ENCODE assay signal across 8 cellular contexts in the genomic region with DNA sequence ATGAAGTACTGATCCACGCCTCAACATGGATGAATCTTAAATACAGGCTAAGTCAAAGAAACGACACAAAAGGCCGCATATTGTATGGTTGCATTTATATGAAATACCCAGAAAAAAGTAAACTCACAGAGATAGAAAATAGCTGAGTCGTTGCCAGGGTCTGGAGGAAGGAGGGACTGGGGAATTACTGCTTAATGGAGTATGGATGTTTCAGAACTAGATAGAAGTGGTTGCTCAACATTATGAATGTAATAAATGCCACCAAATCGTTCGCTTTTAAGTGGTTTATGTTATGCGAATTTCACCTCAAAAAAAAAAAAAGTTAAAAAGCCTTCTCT. TPM values are rescaled to one million over a fixed set of nuclear protein-coding genes. Genes with fewer than 3 reads are reported as not detected.
DNase-seq lines count a peak whose midpoint lies in the region; ATAC-seq and TF ChIP-seq lines count a peak whose summit lies in the region.

No MANE protein-coding gene starts in this region.

- peaks cover 34% of the 10 kb centered on the region for H3K4me1 Mint-ChIP-seq in activated T-cell treated with anti-CD3 and anti-CD28 coated beads, Interleukin-2, amount 50 U/mL, for 24 hours (ENCODE audit: low read depth)
- H3K4me1 Mint-ChIP-seq in activated naive CD8-positive, alpha-beta T cell treated with anti-CD3 and anti-CD28 coated beads for 36 hours = peaks cover 31% of the 10 kb centered on the region

- TF ChIP-seq CTCF in kidney epithelial cell (IDR thresholded peaks at IDR 0.05; ENCODE audit: insufficient read depth, low read length, poor library complexity, severe bottlenecking) (no peak), tibial nerve (IDR thresholded peaks at IDR 0.05) (no peak)

- TF ChIP-seq EP300 in tibial nerve (IDR thresholded peaks at IDR 0.05) = no peak

- no peak for TF ChIP-seq POLR2A in tibial nerve (IDR thresholded peaks at IDR 0.05)

- no peak for DNase-seq in activated T-cell treated with anti-CD3 and anti-CD28 coated beads, Interleukin-2, amount 50 U/mL, for 24 hours
- no peak for DNase-seq in activated T-cell treated with anti-CD3 and anti-CD28 coated beads, Interleukin-2, amount 50 U/mL, for 48 hours
- no peak for DNase-seq in activated naive CD8-positive, alpha-beta T cell treated with anti-CD3 and anti-CD28 coated beads for 36 hours
- DNase-seq in kidney epithelial cell (ENCODE audit: low read depth) (no peak), tibial nerve (ENCODE audit: low spot score in 2 of 2) (no peak)

- H3K4me1 ChIP-seq in tibial nerve = peaks cover 0 to 29% (median 8%) of the 10 kb centered on the region in 4 donors

- 20% methylated on average over 7 of the region's 7 CpGs for WGBS in tibial nerve, 2 donors

- H3K36me3 Mint-ChIP-seq in activated T-cell treated with anti-CD3 and anti-CD28 coated beads, Interleukin-2, amount 50 U/mL, for 24 hours (ENCODE audit: low read depth) = peaks cover 4% of the 10 kb centered on the region
- H3K36me3 Mint-ChIP-seq in activated naive CD8-positive, alpha-beta T cell treated with anti-CD3 and anti-CD28 coated beads for 36 hours = peaks cover 3% of the 10 kb centered on the region

- ATAC-seq in GM19324 (IDR thresholded peaks at IDR 0.05; ENCODE audit: low FRiP score, unreplicated experiment) (no peak), GM19351 (IDR thresholded peaks at IDR 0.05; ENCODE audit: unreplicated experiment) (no peak), GM21737 (IDR thresholded peaks at IDR 0.05; ENCODE audit: unreplicated experiment) (no peak)

- peak overlapping the region; percentile 92 for H3K27ac Mint-ChIP-seq in activated T-cell treated with anti-CD3 and anti-CD28 coated beads, Interleukin-2, amount 50 U/mL, for 24 hours
- peak overlapping the region; percentile 89 for H3K27ac Mint-ChIP-seq in activated naive CD8-positive, alpha-beta T cell treated with anti-CD3 and anti-CD28 coated beads for 36 hours

- H3K27ac ChIP-seq in tibial nerve = peak overlapping the region; percentile 47 to 88 (median 72)

- H3K4me3 Mint-ChIP-seq in activated T-cell treated with anti-CD3 and anti-CD28 coated beads, Interleukin-2, amount 50 U/mL, for 24 hours = peak overlapping the region; percentile 87
- peak overlapping the region; percentile 83 for H3K4me3 Mint-ChIP-seq in activated naive CD8-positive, alpha-beta T cell treated with anti-CD3 and anti-CD28 coated beads for 36 hours

- no peaks in the 10 kb centered on the region for H3K9me3 Mint-ChIP-seq in activated T-cell treated with anti-CD3 and anti-CD28 coated beads, Interleukin-2, amount 50 U/mL, for 24 hours
- H3K9me3 Mint-ChIP-seq in activated naive CD8-positive, alpha-beta T cell treated with anti-CD3 and anti-CD28 coated beads for 36 hours = no peaks in the 10 kb centered on the region

- no peaks in the 10 kb centered on the region for H3K9me3 ChIP-seq in tibial nerve

- H3K4me3 ChIP-seq in kidney epithelial cell (ENCODE audit: low read depth, low read length) (peak overlapping the region; percentile 66), tibial nerve (peak overlapping the region in 3 of 4 donors; percentile 65 to 89 (median 70))

- H3K27me3 ChIP-seq in kidney epithelial cell (ENCODE audit: control insufficient read depth, insufficient read depth, low read length) (no peaks in the 10 kb centered on the region), tibial nerve (peaks cover 0 to 4% of the 10 kb centered on the region in 2 donors)

- H3K36me3 ChIP-seq in kidney epithelial cell (ENCODE audit: control insufficient read depth, insufficient read depth, low read length) (no peaks in the 10 kb centered on the region), tibial nerve (no peaks in the 10 kb centered on the region)

- peaks cover 8% of the 10 kb centered on the region for H3K27me3 Mint-ChIP-seq in activated T-cell treated with anti-CD3 and anti-CD28 coated beads, Interleukin-2, amount 50 U/mL, for 24 hours
- H3K27me3 Mint-ChIP-seq in activated naive CD8-positive, alpha-beta T cell treated with anti-CD3 and anti-CD28 coated beads for 36 hours = peaks cover 7% of the 10 kb centered on the region

RNA-seq across cellular contexts. Expression of a gene that starts 0.8 kb away (rescaled TPM):
- 10 to 100 TPM; 16.0 to 17.6 TPM for total RNA-seq in activated naive CD8-positive, alpha-beta T cell treated with anti-CD3 and anti-CD28 coated beads for 36 hours
- total RNA-seq in kidney epithelial cell (76.1 and 77.3 TPM in 2 replicates), tibial nerve (10 to 100 TPM; 10.4 to 25.5 (median 13.6) TPM)

RNA-seq across cellular contexts. Expression of a gene that starts 46.8 kb away (rescaled TPM):
- under 1 TPM; 0.10 to 0.14 TPM for total RNA-seq in activated naive CD8-positive, alpha-beta T cell treated with anti-CD3 and anti-CD28 coated beads for 36 hours
- total RNA-seq in kidney epithelial cell = 15.7 and 23.4 TPM in 2 replicates
- 1 to 10 TPM in 1 of 4 donors, under 1 TPM in 1, not detected in 2; 0.42 to 1.6 TPM for total RNA-seq in tibial nerve
